ENCODE assay signal across 22 cellular contexts in the genomic region with DNA sequence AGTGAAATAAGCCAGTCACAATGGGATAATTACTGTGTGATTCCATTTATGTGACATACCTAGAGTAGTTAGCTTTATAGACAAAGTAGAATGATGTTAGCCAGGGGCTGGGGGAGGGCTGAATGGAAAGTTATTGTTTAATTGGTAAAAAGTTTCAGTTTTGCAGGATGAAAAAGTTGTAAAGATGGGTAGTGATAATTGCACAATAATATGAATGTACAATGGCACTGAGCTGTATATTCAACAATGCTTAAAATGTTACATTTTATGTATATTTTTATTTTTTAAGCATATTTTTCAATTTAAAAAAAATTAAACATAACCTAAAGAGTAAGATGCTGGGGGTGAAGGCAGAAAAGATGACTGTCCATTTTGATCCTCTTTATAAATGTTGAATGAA.
DNase-seq lines count a peak whose midpoint lies in the region; ATAC-seq, FAIRE-seq and TF ChIP-seq lines count a peak whose summit lies in the region.
"Had no signal": no experiment of that assay in that cellular context is flagged by ENCODE, and none has a peak within 500 bp of the region (broad histone marks: within the 10 kb centered on the region; RNA-seq: fewer than 3 reads in every experiment).

No MANE protein-coding gene starts in this region.

- H2AFZ ChIP-seq in IMR-90 (replicated peaks; ENCODE audit: low read length, poor library complexity) (no peak overlapping the region), K562 (ENCODE audit: low read depth, low read length) (no peak overlapping the region), osteoblast (ENCODE audit: low read length) (no peak overlapping the region)

- peaks cover 0 to 4% of the 10 kb centered on the region in 2 experiments; a peak in 1 of 4 replicates for H3K79me1 ChIP-seq in IMR-90 (ENCODE audit: low read depth in 1 of 2, low read length in 2 of 2)

- H3K36me3 Mint-ChIP-seq in MCF 10A (ENCODE audit: insufficient read depth, unreplicated experiment) = peaks cover 11% of the 10 kb centered on the region

- no peak overlapping the region for H3K18ac ChIP-seq in IMR-90 (ENCODE audit: low read depth, low read length)

- no peaks in the 10 kb centered on the region for H3K9me3 ChIP-seq in breast epithelium
- no peaks in the 10 kb centered on the region for H3K9me3 ChIP-seq in IMR-90 (ENCODE audit: control insufficient read depth, insufficient read depth, low read length)
- H3K9me3 ChIP-seq in K562 (replicated peaks; ENCODE audit: control insufficient read depth, insufficient read depth, low read depth, low read length) = no peaks in the 10 kb centered on the region
- no peaks in the 10 kb centered on the region for H3K9me3 ChIP-seq in osteoblast (ENCODE audit: low read depth, low read length)
- H3K9me3 ChIP-seq: A549, Caco-2 had no signal

- DNase-seq in MCF 10A (ENCODE audit: unreplicated experiment) (no peak), breast epithelium (ENCODE audit: low spot score in 2 of 2) (no peak), IMR-90 (no peak), K562 (ENCODE audit: extremely low read depth in 1 of 4, low spot score in 3 of 4) (no peak), osteoblast (ENCODE audit: insufficient read length, low spot score, missing footprints) (peak; percentile 9), hypothalamus (lab: John Stamatoyannopoulos, UW) (no peak), NCI-H526 (lab: John Stamatoyannopoulos, UW) (no peak)
- DNase-seq: AML-193; Caco-2; Calu3; CD4-positive, alpha-beta T cell; CD8-positive, alpha-beta T cell; DMS79 treated with DMSO at 0.1 percent for 48 hours; GF-D8 had no signal

- BruUV-seq in MCF 10A (replicated peaks; lab: Mats Ljungman, UMichigan) (no TSS peak), IMR-90 (replicated peaks; lab: Mats Ljungman, UMichigan) (no TSS peak), K562 (replicated peaks; lab: Mats Ljungman, UMichigan) (no TSS peak)

- no peak overlapping the region for H3K27ac ChIP-seq in breast epithelium
- no peak overlapping the region for H3K27ac ChIP-seq in IMR-90 (ENCODE audit: insufficient read depth, low read length)
- H3K27ac ChIP-seq in K562 (ENCODE audit: extremely low read depth, low read depth, low read length) = no peak overlapping the region
- H3K27ac ChIP-seq in osteoblast (ENCODE audit: low read depth, low read length) = no peak overlapping the region
- H3K27ac ChIP-seq: 22Rv1; A549; BLaER1 treated with 17β-estradiol and CSF1 and Interleukin-3, amounts not matched to agents 10 nM and 100 nM; C4-2B had no signal

- H3K56ac ChIP-seq in IMR-90 (ENCODE audit: extremely low read depth, insufficient read depth, low read length) = no peak overlapping the region

- in situ Hi-C loops in IMR-90 (cut with MboI; ENCODE audit: low sequenced_read_pairs) (no loop called here), K562 (cut with MboI) (no loop called here)

- H2BK20ac ChIP-seq in IMR-90 (ENCODE audit: low read depth, low read length) = no peak overlapping the region

- no peak for TF ChIP-seq POLR2A in breast epithelium (IDR thresholded peaks at IDR 0.05)
- TF ChIP-seq POLR2A in IMR-90 (IDR thresholded peaks at IDR 0.05; ENCODE audit: low read depth, low read length) = no peak
- TF ChIP-seq POLR2A in K562 (conservative IDR thresholded peaks at IDR 0.05) = no peak

- intact Hi-C loops in MCF 10A (cut with micrococcal nuclease) = no loop called here
- intact Hi-C loops in breast epithelium (cut with DNase I; ENCODE audit: low total_unique reads) = no loop called here
- intact Hi-C loops in IMR-90 (cut with micrococcal nuclease) = no loop called here
- intact Hi-C loops in K562 (cut with micrococcal nuclease) = no loop called here

- no peak overlapping the region for H3K4me2 ChIP-seq in IMR-90 (ENCODE audit: low read depth, low read length)
- no peak overlapping the region for H3K4me2 ChIP-seq in K562 (ENCODE audit: insufficient read depth, low read length)
- no peak overlapping the region for H3K4me2 ChIP-seq in osteoblast (ENCODE audit: insufficient read depth, low read length)
- H3K4me2 ChIP-seq: A549; BLaER1 treated with 17β-estradiol and CSF1 and Interleukin-3, amounts not matched to agents 10 nM and 100 nM had no signal

- no peaks in the 10 kb centered on the region for H3K4me1 Mint-ChIP-seq in MCF 10A (ENCODE audit: insufficient read depth, unreplicated experiment)

- no peak overlapping the region for H3K9ac ChIP-seq in IMR-90 (ENCODE audit: low read depth, low read length)
- no peak overlapping the region for H3K9ac ChIP-seq in K562 (ENCODE audit: insufficient read depth in 1 of 2, low read depth in 2 of 2, low read length in 2 of 2)
- H3K9ac ChIP-seq: BLaER1 treated with 17β-estradiol and CSF1 and Interleukin-3, amounts not matched to agents 10 nM and 100 nM had no signal

- H3K4ac ChIP-seq in IMR-90 (ENCODE audit: low read depth, low read length) = no peak overlapping the region

- no peak for FAIRE-seq in K562 (lab: Jason Lieb, UNC)
- FAIRE-seq: A549, D721Med, GM12891, GM19239 had no signal

- no peak for TF ChIP-seq EP300 in K562 (IDR thresholded peaks at IDR 0.05; ENCODE audit: low read length)

- TF ChIP-seq RAD21 in IMR-90 (IDR thresholded peaks at IDR 0.05; ENCODE audit: low read length) = no peak
- no peak for TF ChIP-seq RAD21 in K562 (CRISPR knock-in tag; conservative IDR thresholded peaks at IDR 0.05 in 1 of 2, IDR thresholded peaks at IDR 0.05 in 1 of 2)

- no peak overlapping the region for H3K4me3 Mint-ChIP-seq in MCF 10A (ENCODE audit: unreplicated experiment)
- H3K4me3 Mint-ChIP-seq: B cell; CD4-positive, alpha-beta T cell; CD8-positive, alpha-beta T cell had no signal

- H4K8ac ChIP-seq in IMR-90 (ENCODE audit: low read depth in 2 of 2, low read length in 2 of 2) = no peak overlapping the region

- no peak overlapping the region for H3K23ac ChIP-seq in IMR-90 (ENCODE audit: low read depth, low read length)

- POLR2A ChIA-PET in MCF 10A (lab: Yijun Ruan, JAX) = interaction anchor here (0.8 kb wide), 1 partner anchor 8 kb away, joined by 3 read pairs; no protein-coding TSS in a partner anchor
- POLR2A ChIA-PET in IMR-90 (lab: Charles Lee; ENCODE audit: unreplicated experiment) = no interaction called here
- POLR2A ChIA-PET in K562 (lab: Yijun Ruan, JAX) = interaction anchor here (0.6 to 1.0 kb wide), 2 partner anchors 14 to 269 kb away, joined by 3 read pairs; no protein-coding TSS in a partner anchor

- H2AK5ac ChIP-seq in IMR-90 (ENCODE audit: low read depth, low read length) = no peak overlapping the region

- no peaks in the 10 kb centered on the region for H3K27me3 Mint-ChIP-seq in MCF 10A (ENCODE audit: insufficient read depth, unreplicated experiment)
- H3K27me3 Mint-ChIP-seq: B cell; CD4-positive, alpha-beta T cell had no signal

- H3K9me3 Mint-ChIP-seq in MCF 10A (ENCODE audit: unreplicated experiment) = no peaks in the 10 kb centered on the region
- H3K9me3 Mint-ChIP-seq: CD4-positive, alpha-beta T cell had no signal

- H3K27ac Mint-ChIP-seq in MCF 10A (ENCODE audit: low read depth, unreplicated experiment) = peak overlapping the region; percentile 22
- H3K27ac Mint-ChIP-seq: B cell; CD4-positive, alpha-beta T cell; CD8-positive, alpha-beta T cell had no signal

- H3K4me1 ChIP-seq in breast epithelium = no peaks in the 10 kb centered on the region
- H3K4me1 ChIP-seq in IMR-90 (ENCODE audit: control insufficient read depth, insufficient read depth, low read length) = no peaks in the 10 kb centered on the region
- no peaks in the 10 kb centered on the region for H3K4me1 ChIP-seq in K562 (replicated peaks in 1 of 2; ENCODE audit: control insufficient read depth in 2 of 2, insufficient read depth in 2 of 2, low read length in 2 of 2)
- no peaks in the 10 kb centered on the region for H3K4me1 ChIP-seq in osteoblast (ENCODE audit: insufficient read depth, low read length)
- H3K4me1 ChIP-seq: A549; BLaER1 treated with 17β-estradiol and CSF1 and Interleukin-3, amounts not matched to agents 10 nM and 100 nM; Caco-2 had no signal

- CTCF ChIA-PET in MCF 10A (lab: Yijun Ruan, JAX) = interaction anchor here (0.6 kb wide), 2 partner anchors 39 to 626 kb away, joined by 3 to 4 read pairs; no protein-coding TSS in a partner anchor
- CTCF ChIA-PET in IMR-90 (lab: Yijun Ruan, JAX) = no interaction called here
- CTCF ChIA-PET in K562 (lab: Yijun Ruan, JAX; ENCODE audit: low intra/inter-chr PET ratio) = no interaction called here

- H2BK5ac ChIP-seq in IMR-90 (ENCODE audit: low read depth, low read length, poor library complexity, severe bottlenecking) = no peak overlapping the region

- dilution Hi-C loops in IMR-90 (cut with HindIII; ENCODE audit: low sequenced_read_pairs, unreplicated experiment) = no loop called here

- H3K79me2 ChIP-seq in K562 (ENCODE audit: control insufficient read depth, insufficient read depth, low read length) (no peaks in the 10 kb centered on the region), osteoblast (ENCODE audit: insufficient read depth, low read length) (no peaks in the 10 kb centered on the region)

- H3K36me3 ChIP-seq in breast epithelium (no peaks in the 10 kb centered on the region), IMR-90 (ENCODE audit: control insufficient read depth, insufficient read depth, low read length) (0 out of 2 replicates have a peak, but pooled peaks cover 2% of the 10 kb centered on the region), K562 (ENCODE audit: control insufficient read depth, insufficient read depth, low read length) (peaks cover 3% of the 10 kb centered on the region; the same call in 1 of the 3 replicates), osteoblast (ENCODE audit: insufficient read depth, low read length) (no peaks in the 10 kb centered on the region)

- H2BK120ac ChIP-seq in IMR-90 (ENCODE audit: low read depth, low read length) = no peak overlapping the region

- no peak overlapping the region for H4K91ac ChIP-seq in IMR-90 (ENCODE audit: insufficient read depth, low read depth, low read length)

- no peak overlapping the region for H4K5ac ChIP-seq in IMR-90 (ENCODE audit: low read depth, low read length)

- H3K9me1 ChIP-seq in IMR-90 (ENCODE audit: insufficient read depth, low read length) (no peaks in the 10 kb centered on the region), K562 (ENCODE audit: control insufficient read depth, insufficient read depth, low read length) (no peaks in the 10 kb centered on the region)

- no peak overlapping the region for H3K14ac ChIP-seq in IMR-90 (replicated peaks; ENCODE audit: low read depth, low read length)

- no peak overlapping the region for H2AK9ac ChIP-seq in IMR-90 (replicated peaks; ENCODE audit: low read depth, low read length, poor library complexity)

- no peak overlapping the region for H2BK15ac ChIP-seq in IMR-90 (ENCODE audit: low read depth, low read length)

- TF ChIP-seq CTCF in MCF 10A (IDR thresholded peaks at IDR 0.05; ENCODE audit: unreplicated experiment) (no peak), breast epithelium (IDR thresholded peaks at IDR 0.05) (no peak), IMR-90 (conservative IDR thresholded peaks at IDR 0.05; ENCODE audit: low read depth, low read length) (no peak), K562 (IDR thresholded peaks at IDR 0.05 in 2 of 3, conservative IDR thresholded peaks at IDR 0.05 in 1 of 3; ENCODE audit: insufficient read depth in 2 of 3, low read depth in 1 of 3, low read length in 3 of 3) (no peak), osteoblast (IDR thresholded peaks at IDR 0.05; ENCODE audit: extremely low read depth, low read depth, low read length) (no peak)

- H3K27me3 ChIP-seq in breast epithelium (no peaks in the 10 kb centered on the region), IMR-90 (ENCODE audit: control insufficient read depth, insufficient read depth, low read length) (no peaks in the 10 kb centered on the region), K562 (ENCODE audit: control insufficient read depth in 2 of 2, insufficient read depth in 2 of 2, low read length in 2 of 2) (no peaks in the 10 kb centered on the region), osteoblast (ENCODE audit: insufficient read depth, low read length) (no peaks in the 10 kb centered on the region)
- H3K27me3 ChIP-seq: BLaER1 treated with 17β-estradiol and CSF1 and Interleukin-3, amounts not matched to agents 10 nM and 100 nM had no signal

- H4K20me1 ChIP-seq in IMR-90 (ENCODE audit: insufficient read depth, low read length) = no peaks in the 10 kb centered on the region
- no peaks in the 10 kb centered on the region for H4K20me1 ChIP-seq in K562 (replicated peaks; ENCODE audit: control insufficient read depth, insufficient read depth, low read length)
- no peaks in the 10 kb centered on the region for H4K20me1 ChIP-seq in osteoblast (ENCODE audit: insufficient read depth, low read length)
- H4K20me1 ChIP-seq: BLaER1 treated with 17β-estradiol and CSF1 and Interleukin-3, amounts not matched to agents 10 nM and 100 nM had no signal

- H3K4me3 ChIP-seq in breast epithelium (no peak overlapping the region), IMR-90 (ENCODE audit: insufficient read depth, low read depth, low read length) (no peak overlapping the region), K562 (no peak overlapping the region), osteoblast (ENCODE audit: insufficient read depth, low read length) (no peak overlapping the region)
- H3K4me3 ChIP-seq: A549; BLaER1 treated with 17β-estradiol and CSF1 and Interleukin-3, amounts not matched to agents 10 nM and 100 nM had no signal

- ATAC-seq in IMR-90 (ENCODE audit: low read depth) = no peak
- ATAC-seq in K562 = no peak
- ATAC-seq: A549; CD8-positive, alpha-beta T cell had no signal
